In genomic region chr5:36264202-36264760, GRCh38 we compare ENCODE assay signal across 1 cellular context.
A peak's percentile ranks its signal among the peaks of the same experiment; 100 is the strongest.
TF ChIP-seq lines count a peak whose summit lies in the region.

No MANE protein-coding gene starts in this region.

TF ChIP-seq in K562, 482 proteins besides CTCF, POLR2A, EP300 and RAD21:
- TF ChIP-seq OTX1 (CRISPR knock-in tag; IDR thresholded peaks at IDR 0.05): no peak
- TF ChIP-seq, protein P1, sequence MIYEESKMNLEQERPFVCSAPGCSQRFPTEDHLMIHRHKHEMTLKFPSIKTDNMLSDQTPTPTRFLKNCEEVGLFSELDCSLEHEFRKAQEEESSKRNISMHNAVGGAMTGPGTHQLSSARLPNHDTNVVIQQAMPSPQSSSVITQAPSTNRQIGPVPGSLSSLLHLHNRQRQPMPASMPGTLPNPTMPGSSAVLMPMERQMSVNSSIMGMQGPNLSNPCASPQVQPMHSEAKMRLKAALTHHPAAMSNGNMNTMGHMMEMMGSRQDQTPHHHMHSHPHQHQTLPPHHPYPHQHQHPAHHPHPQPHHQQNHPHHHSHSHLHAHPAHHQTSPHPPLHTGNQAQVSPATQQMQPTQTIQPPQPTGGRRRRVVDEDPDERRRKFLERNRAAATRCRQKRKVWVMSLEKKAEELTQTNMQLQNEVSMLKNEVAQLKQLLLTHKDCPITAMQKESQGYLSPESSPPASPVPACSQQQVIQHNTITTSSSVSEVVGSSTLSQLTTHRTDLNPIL (CRISPR knock-in tag; IDR thresholded peaks at IDR 0.05): no peak
- no peak for TF ChIP-seq TCF3 (CRISPR knock-in tag; IDR thresholded peaks at IDR 0.05)
- TF ChIP-seq LEF1 (IDR thresholded peaks at IDR 0.05): no peak
- 0 out of 2 replicates have a peak, but pooled peaks have one; percentile 37 for TF ChIP-seq ELF1 (tag; IDR thresholded peaks at IDR 0.05)
